In genomic region chr11:73184953-73185671, GRCh38 we compare ENCODE assay signal across 8 cellular contexts. TPM values are rescaled to one million over a fixed set of nuclear protein-coding genes. Genes with fewer than 3 reads are reported as not detected.
A peak's percentile ranks its signal among the peaks of the same experiment; 100 is the strongest.
DNase-seq lines count a peak whose midpoint lies in the region; ATAC-seq and TF ChIP-seq lines count a peak whose summit lies in the region.

No MANE protein-coding gene starts in this region.

- peak; percentile 81 for ATAC-seq in left colon
- ATAC-seq in GM21529 (IDR thresholded peaks at IDR 0.05; ENCODE audit: unreplicated experiment), result no peak

- DNase-seq in GM13977 (ENCODE audit: low spot score) (peak; percentile 68), NCI-H2227 (lab: John Stamatoyannopoulos, UW; ENCODE audit: unreplicated experiment) (peak; percentile 59), cerebellar cortex (ENCODE audit: low spot score) (peak; percentile 38), left colon (peak; percentile 71 to 79)
- DNase-seq in activated CD4-positive, CD25-positive, alpha-beta regulatory T cell (lab: John Stamatoyannopoulos, UW), result peak in 3 of 4 experiments; percentile 6 to 18 (median 18)
- peak; percentile 54 for DNase-seq in stimulated activated CD4-positive, alpha-beta T cell treated with anti-CD3 and anti-CD28 coated beads, Interleukin-4, amount 100 ng/mL, for 1 hour

- H3K27ac ChIP-seq in ACC112 (ENCODE audit: low read depth, low read length), result peak overlapping the region; percentile 74

- peak overlapping the region; percentile 38 for H3K4me3 ChIP-seq in ACC112 (ENCODE audit: low read depth, low read length)

- H2AFZ ChIP-seq in ACC112 (ENCODE audit: low read length, unreplicated experiment), result peak overlapping the region; percentile 40

- in situ Hi-C loops in GM13977 (cut with MboI; ENCODE audit: low pct_unique_long_range_greater_than_20kb, low sequenced_read_pairs, unreplicated experiment), result loop anchor here (5.0 to 25.0 kb wide), 2 partner anchors 52 to 473 kb away; no protein-coding TSS in a partner anchor

- no peaks in the 10 kb centered on the region for H3K36me3 ChIP-seq in ACC112 (ENCODE audit: insufficient read depth, low read length)

- intact Hi-C loops in left colon (cut with DNase I, micrococcal nuclease), result loop anchor here (5.0 to 10.0 kb wide), 3 partner anchors 50 to 460 kb away; no protein-coding TSS in a partner anchor

- H3K27me3 ChIP-seq in ACC112 (ENCODE audit: insufficient read depth, low read length), result no peaks in the 10 kb centered on the region

- TF ChIP-seq CTCF in GM13977 (IDR thresholded peaks at IDR 0.05; ENCODE audit: extremely low read depth, insufficient read depth, missing control alignments), result peak; percentile 96

- H3K4me1 ChIP-seq in ACC112 (ENCODE audit: control insufficient read depth, insufficient read depth, low read length, unreplicated experiment), result peaks cover 31% of the 10 kb centered on the region

- no peaks in the 10 kb centered on the region for H3K79me2 ChIP-seq in ACC112 (ENCODE audit: control insufficient read depth, insufficient read depth, low read length, unreplicated experiment)

RNA-seq across cellular contexts. Expression of gene P2RY2, which starts 33.0 kb away (rescaled TPM):
- 10 to 100 TPM; 14.5 to 20.4 TPM for total RNA-seq in left colon

RNA-seq across cellular contexts. Expression of gene FCHSD2, which starts 43.0 kb away (rescaled TPM):
- 10 to 100 TPM; 20.0 to 22.1 TPM for total RNA-seq in left colon

Comparison
In these comparisons a context has a peak if more than half of its experiments do, and no peak if none do; other contexts are left out.
1. DNase-seq: peak in every context shown above with its lines; median percentile 75 in left colon; 68 in GM13977; 59 in NCI-H2227; 54 in stimulated activated CD4-positive, alpha-beta T cell treated with anti-CD3 and anti-CD28 coated beads, Interleukin-4, amount 100 ng/mL, for 1 hour; 38 in cerebellar cortex; 18 in activated CD4-positive, CD25-positive, alpha-beta regulatory T cell.